31 cellular contexts compared by ENCODE assay signal in genomic region chr7:107432261-107432660, GRCh38. TPM values are rescaled to one million over a fixed set of nuclear protein-coding genes. Genes with fewer than 3 reads are reported as not detected.
"Had no signal": no experiment of that assay in that cellular context is flagged by ENCODE, and none has a peak within 500 bp of the region (broad histone marks: within the 10 kb centered on the region; RNA-seq: fewer than 3 reads in every experiment).

No MANE protein-coding gene starts in this region.

- ATAC-seq: activated naive CD4-positive, alpha-beta T cell treated with anti-CD3 and anti-CD28 coated beads, Interleukin-2, amount 50 U/mL, for 72 hours; activated T-cell treated with anti-CD3 and anti-CD28 coated beads, Interleukin-2, amount 50 U/mL, for 72 hours; effector memory CD8-positive, alpha-beta T cell; WTC11 had no signal

- H3K4me1 Mint-ChIP-seq: activated CD4-positive, alpha-beta memory T cell treated with anti-CD3 and anti-CD28 coated beads, Interleukin-2, amount 10 ng/mL, durations not matched to agents 7 days and 5 days; activated CD4-positive, alpha-beta T cell treated with anti-CD3 and anti-CD28 coated beads, Interleukin-2, amount 10 ng/mL, durations not matched to agents 7 days and 5 days; activated naive CD4-positive, alpha-beta T cell treated with anti-CD3 and anti-CD28 coated beads, Interleukin-2, amount 10 ng/mL, durations not matched to agents 7 days and 5 days had no signal

- DNase-seq: activated CD4-positive, alpha-beta memory T cell treated with anti-CD3 and anti-CD28 coated beads, Interleukin-2, amount 10 ng/mL, durations not matched to agents 7 days and 5 days; activated CD4-positive, alpha-beta T cell treated with anti-CD3 and anti-CD28 coated beads for 1 hour; activated CD4-positive, alpha-beta T cell treated with anti-CD3 and anti-CD28 coated beads for 4 hours; activated CD4-positive, alpha-beta T cell treated with anti-CD3 and anti-CD28 coated beads, Interleukin-2, amount 10 ng/mL, durations not matched to agents 7 days and 5 days; activated CD4-positive, alpha-beta T cell treated with anti-CD3 and anti-CD28 coated beads, Interleukin-2, amount 50 U/mL, for 4 hours; activated CD8-positive, alpha-beta memory T cell treated with anti-CD3 and anti-CD28 coated beads, Interleukin-2, amount 50 U/mL, for 48 hours; activated gamma-delta T cell; activated naive CD4-positive, alpha-beta T cell; activated naive CD4-positive, alpha-beta T cell treated with anti-CD3 and anti-CD28 coated beads, Interleukin-2, amount 10 ng/mL, durations not matched to agents 7 days and 5 days; activated naive CD8-positive, alpha-beta T cell treated with anti-CD3 and anti-CD28 coated beads, Interleukin-2, amount 10 ng/mL, durations not matched to agents 7 days and 5 days; activated T-cell treated with anti-CD3 and anti-CD28 coated beads for 4 hours; activated T-cell treated with anti-CD3 and anti-CD28 coated beads, Interleukin-2, amount 50 U/mL, for 24 hours; activated T-cell treated with anti-CD3 and anti-CD28 coated beads, Interleukin-2, amount 50 U/mL, for 72 hours; amniotic stem cell; anterior cingulate cortex; caudate nucleus; cortex of kidney; dermis blood vessel endothelial cell; effector CD4-positive, alpha-beta T cell; effector memory CD8-positive, alpha-beta T cell; foreskin fibroblast; glutamatergic neuron; T-helper 2 cell had no signal

- H3K27ac Mint-ChIP-seq: activated CD4-positive, alpha-beta memory T cell treated with anti-CD3 and anti-CD28 coated beads, Interleukin-2, amount 10 ng/mL, durations not matched to agents 7 days and 5 days; activated CD4-positive, alpha-beta T cell treated with anti-CD3 and anti-CD28 coated beads, Interleukin-2, amount 10 ng/mL, durations not matched to agents 7 days and 5 days; activated naive CD4-positive, alpha-beta T cell treated with anti-CD3 and anti-CD28 coated beads, Interleukin-2, amount 10 ng/mL, durations not matched to agents 7 days and 5 days; activated naive CD4-positive, alpha-beta T cell treated with anti-CD3 and anti-CD28 coated beads, Interleukin-2, amount 50 U/mL, for 72 hours; activated naive CD8-positive, alpha-beta T cell treated with anti-CD3 and anti-CD28 coated beads, Interleukin-2, amount 10 ng/mL, durations not matched to agents 7 days and 5 days; activated T-cell treated with anti-CD3 and anti-CD28 coated beads, Interleukin-2, amount 50 U/mL, for 24 hours; effector memory CD8-positive, alpha-beta T cell; WTC11 had no signal

- H3K4me3 Mint-ChIP-seq: activated CD4-positive, alpha-beta memory T cell treated with anti-CD3 and anti-CD28 coated beads, Interleukin-2, amount 10 ng/mL, durations not matched to agents 7 days and 5 days; activated CD4-positive, alpha-beta T cell treated with anti-CD3 and anti-CD28 coated beads, Interleukin-2, amount 10 ng/mL, durations not matched to agents 7 days and 5 days; activated naive CD4-positive, alpha-beta T cell treated with anti-CD3 and anti-CD28 coated beads, Interleukin-2, amount 10 ng/mL, durations not matched to agents 7 days and 5 days; activated naive CD8-positive, alpha-beta T cell treated with anti-CD3 and anti-CD28 coated beads, Interleukin-2, amount 10 ng/mL, durations not matched to agents 7 days and 5 days; activated T-cell treated with anti-CD3 and anti-CD28 coated beads, Interleukin-2, amount 50 U/mL, for 24 hours; activated T-cell treated with anti-CD3 and anti-CD28 coated beads, Interleukin-2, amount 50 U/mL, for 72 hours; effector memory CD8-positive, alpha-beta T cell; WTC11 had no signal

- H3K27ac ChIP-seq: epithelial cell of prostate, VCaP had no signal

- H3K27me3 Mint-ChIP-seq: activated CD4-positive, alpha-beta memory T cell treated with anti-CD3 and anti-CD28 coated beads, Interleukin-2, amount 10 ng/mL, durations not matched to agents 7 days and 5 days; activated CD4-positive, alpha-beta T cell treated with anti-CD3 and anti-CD28 coated beads, Interleukin-2, amount 10 ng/mL, durations not matched to agents 7 days and 5 days; activated naive CD4-positive, alpha-beta T cell treated with anti-CD3 and anti-CD28 coated beads, Interleukin-2, amount 10 ng/mL, durations not matched to agents 7 days and 5 days; activated naive CD8-positive, alpha-beta T cell treated with anti-CD3 and anti-CD28 coated beads, Interleukin-2, amount 10 ng/mL, durations not matched to agents 7 days and 5 days; activated T-cell treated with anti-CD3 and anti-CD28 coated beads, Interleukin-2, amount 50 U/mL, for 24 hours; effector memory CD8-positive, alpha-beta T cell had no signal

RNA-seq across cellular contexts. Expression of gene GPR22, which starts 37.6 kb away (rescaled TPM):
- total RNA-seq: activated CD4-positive, alpha-beta memory T cell treated with anti-CD3 and anti-CD28 coated beads, Interleukin-2, amount 10 ng/mL, durations not matched to agents 7 days and 5 days; activated CD4-positive, alpha-beta T cell treated with anti-CD3 and anti-CD28 coated beads, Interleukin-2, amount 10 ng/mL, durations not matched to agents 7 days and 5 days; activated naive CD4-positive, alpha-beta T cell treated with anti-CD3 and anti-CD28 coated beads, Interleukin-2, amount 50 U/mL, for 72 hours; activated naive CD8-positive, alpha-beta T cell treated with anti-CD3 and anti-CD28 coated beads, Interleukin-2, amount 10 ng/mL, durations not matched to agents 7 days and 5 days; activated T-cell treated with anti-CD3 and anti-CD28 coated beads, Interleukin-2, amount 50 U/mL, for 72 hours; astrocyte; chondrocyte; T-helper 1 cell treated with Interleukin-12 subunit alpha and Interleukin-12 subunit beta and Interleukin-4 antibody, amounts not matched to agents 30 ng/mL and 1 ng/mL, for 36 hours; WTC11 had no signal
- polyA plus RNA-seq: esophagus had no signal
